In the genomic region with DNA sequence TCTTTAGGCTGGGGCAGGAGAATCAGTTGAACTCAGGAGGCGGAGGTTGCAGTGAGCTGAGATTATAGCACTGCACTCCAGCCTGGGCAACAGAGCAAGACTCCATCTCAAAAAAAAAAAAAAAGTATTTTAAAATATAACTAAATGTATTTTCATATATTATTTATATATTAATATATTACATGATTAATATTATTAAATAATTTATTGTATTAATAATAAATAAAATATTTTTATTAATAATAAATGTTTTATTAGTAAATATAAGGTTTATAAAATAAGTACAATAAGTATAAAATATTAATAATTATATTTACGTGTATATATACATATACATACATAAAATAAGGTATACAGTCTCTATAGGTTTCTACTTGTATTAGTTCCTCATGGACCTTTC, we compare ENCODE assay signal across 21 cellular contexts. TPM values are rescaled to one million over a fixed set of nuclear protein-coding genes. Genes with fewer than 3 reads are reported as not detected.
DNase-seq lines count a peak whose midpoint lies in the region; ATAC-seq, FAIRE-seq and TF ChIP-seq lines count a peak whose summit lies in the region.
"Had no signal": no experiment of that assay in that cellular context is flagged by ENCODE, and none has a peak within 500 bp of the region (broad histone marks: within the 10 kb centered on the region; RNA-seq: fewer than 3 reads in every experiment).

No MANE protein-coding gene starts in this region.

- POLR2A ChIA-PET in WTC11 (lab: Charles Lee) = interaction anchor here (0.6 kb wide), 1 partner anchor 71 kb away, joined by 4 read pairs; no protein-coding TSS in a partner anchor

- H3K4me1 ChIP-seq in small intestine (ENCODE audit: control insufficient read depth in 2 of 2, insufficient read depth in 1 of 2, low read depth in 1 of 2, low read length in 1 of 2) = no peaks in the 10 kb centered on the region

- H3K36me3 Mint-ChIP-seq in WTC11 = peaks cover 9% of the 10 kb centered on the region
- H3K36me3 Mint-ChIP-seq: CD8-positive, alpha-beta T cell had no signal

- ATAC-seq in WTC11 (no peak), GM21723 (IDR thresholded peaks at IDR 0.05; ENCODE audit: unreplicated experiment) (no peak), HG02642 (IDR thresholded peaks at IDR 0.05; ENCODE audit: poor library complexity, unreplicated experiment) (no peak)
- ATAC-seq: CD8-positive, alpha-beta T cell had no signal

- H3K9me3 ChIP-seq in small intestine (ENCODE audit: control insufficient read depth, low read depth) = no peaks in the 10 kb centered on the region
- H3K9me3 ChIP-seq: HAP-1 had no signal

- H3K36me3 ChIP-seq in small intestine (ENCODE audit: control insufficient read depth in 2 of 2, insufficient read depth in 2 of 2, low read length in 2 of 2) = no peaks in the 10 kb centered on the region
- H3K36me3 ChIP-seq: BLaER1 treated with 17β-estradiol and CSF1 and Interleukin-3, amounts not matched to agents 10 nM and 100 nM; HAP-1 had no signal

- 92 to 96% (median 96%) methylated on average over 2 of the region's 2 CpGs for whole genome bisulfite sequencing in small intestine, 3 donors

- FAIRE-seq in A204.1 (lab: Jason Lieb, UNC) (peak; percentile 98), endometrium (lab: Jason Lieb, UNC) (peak; percentile 80), small intestine (lab: Jason Lieb, UNC) (peak; percentile 95)
- FAIRE-seq: GM12891, GM19239, HTR-8/SVneo had no signal

- no peak overlapping the region for H3K4me3 Mint-ChIP-seq in WTC11
- H3K4me3 Mint-ChIP-seq: B cell; CD8-positive, alpha-beta T cell had no signal

- H3K27me3 ChIP-seq in small intestine (ENCODE audit: control insufficient read depth in 2 of 2, insufficient read depth in 2 of 2, low read length in 2 of 2) = no peaks in the 10 kb centered on the region
- H3K27me3 ChIP-seq: BLaER1 treated with 17β-estradiol and CSF1 and Interleukin-3, amounts not matched to agents 10 nM and 100 nM had no signal

- peaks cover 40% of the 10 kb centered on the region for H3K4me1 Mint-ChIP-seq in WTC11
- H3K4me1 Mint-ChIP-seq: B cell had no signal

- no peak overlapping the region for H3K27ac ChIP-seq in small intestine (ENCODE audit: low read depth in 1 of 2, low read length in 1 of 2)
- H3K27ac ChIP-seq: 22Rv1; BLaER1 treated with 17β-estradiol and CSF1 and Interleukin-3, amounts not matched to agents 10 nM and 100 nM; GM23248 had no signal

- no peak overlapping the region for H3K4me3 ChIP-seq in small intestine (ENCODE audit: low read depth in 1 of 2, low read length in 2 of 2)
- H3K4me3 ChIP-seq: BLaER1 treated with 17β-estradiol and CSF1 and Interleukin-3, amounts not matched to agents 10 nM and 100 nM; GM23248; HAP-1 had no signal

- H3K27me3 Mint-ChIP-seq in WTC11 (ENCODE audit: low read depth) = no peaks in the 10 kb centered on the region

- no peak overlapping the region for H3K27ac Mint-ChIP-seq in WTC11
- H3K27ac Mint-ChIP-seq: B cell; CD8-positive, alpha-beta T cell had no signal

- CTCF ChIA-PET in WTC11 (lab: Charles Lee) = interaction anchor here (1.4 kb wide), 1 partner anchor 60 kb away, joined by 3 read pairs; no protein-coding TSS in a partner anchor

- DNase-seq in WTC11 (ENCODE audit: low spot score) = no peak
- DNase-seq in small intestine = no peak
- DNase-seq in DMS53 (lab: John Stamatoyannopoulos, UW) = no peak
- DNase-seq: Calu3; CD8-positive, alpha-beta T cell; DND-41; EL; GM23248; IMR-90; KBM-7 had no signal

- no peak for TF ChIP-seq CTCF in WTC11 (IDR thresholded peaks at IDR 0.05)

- peaks cover 25% of the 10 kb centered on the region for H3K9me3 Mint-ChIP-seq in WTC11
- H3K9me3 Mint-ChIP-seq: CD8-positive, alpha-beta T cell had no signal

TF ChIP-seq in WTC11, 78 proteins besides CTCF, POLR2A, EP300 and RAD21:
- TF ChIP-seq HMGA2 (CRISPR knock-in tag; IDR thresholded peaks at IDR 0.05) = peak; percentile 99; the same call in 1 of the 2 replicates
- no peak for TF ChIP-seq TEAD4 (CRISPR knock-in tag; IDR thresholded peaks at IDR 0.05)
- no peak for TF ChIP-seq CREB1 (CRISPR knock-in tag; IDR thresholded peaks at IDR 0.05)
- TF ChIP-seq ZNF121 (CRISPR knock-in tag; IDR thresholded peaks at IDR 0.05) = 0 out of 2 replicates have a peak, but pooled peaks have one; percentile 12
- TF ChIP-seq, protein P1, sequence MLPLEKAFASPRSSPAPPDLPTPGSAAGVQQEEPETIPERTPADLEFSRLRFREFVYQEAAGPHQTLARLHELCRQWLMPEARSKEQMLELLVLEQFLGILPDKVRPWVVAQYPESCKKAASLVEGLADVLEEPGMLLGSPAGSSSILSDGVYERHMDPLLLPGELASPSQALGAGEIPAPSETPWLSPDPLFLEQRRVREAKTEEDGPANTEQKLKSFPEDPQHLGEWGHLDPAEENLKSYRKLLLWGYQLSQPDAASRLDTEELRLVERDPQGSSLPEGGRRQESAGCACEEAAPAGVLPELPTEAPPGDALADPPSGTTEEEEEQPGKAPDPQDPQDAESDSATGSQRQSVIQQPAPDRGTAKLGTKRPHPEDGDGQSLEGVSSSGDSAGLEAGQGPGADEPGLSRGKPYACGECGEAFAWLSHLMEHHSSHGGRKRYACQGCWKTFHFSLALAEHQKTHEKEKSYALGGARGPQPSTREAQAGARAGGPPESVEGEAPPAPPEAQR (CRISPR knock-in tag; IDR thresholded peaks at IDR 0.05) = no peak
- TF ChIP-seq SOX15 (CRISPR knock-in tag; IDR thresholded peaks at IDR 0.05) = no peak
- TF ChIP-seq ZNF138 (CRISPR knock-in tag; conservative IDR thresholded peaks at IDR 0.05) = no peak

RNA-seq across cellular contexts. Expression of a gene that starts 20.4 kb away (rescaled TPM):
- total RNA-seq in WTC11 (2021) = 326 to 345 TPM (median 332 TPM) in 3 replicates
- 100 to 1,000 TPM in 1 of 3 donors, 10 to 100 TPM in 2; 69.1 to 103 (median 86.2) TPM for polyA plus RNA-seq in small intestine

RNA-seq across cellular contexts. Expression of a gene that starts 56.8 kb away (rescaled TPM):
- total RNA-seq in WTC11 (2021) = 38.8 to 45.7 TPM (median 42.1 TPM) in 3 replicates
- polyA plus RNA-seq in small intestine = 1 to 10 TPM in 1 of 3 donors, under 1 TPM in 1, not detected in 1; 0.89 to 9.0 TPM

RNA-seq across cellular contexts. Expression of a gene that starts 56.9 kb away (rescaled TPM):
- 29.4 to 32.3 TPM (median 32.1 TPM) in 3 replicates for total RNA-seq in WTC11 (2021)
- polyA plus RNA-seq in small intestine = 10 to 100 TPM; 22.2 to 27.7 (median 25.3) TPM

RNA-seq across cellular contexts. Expression of a gene that starts 58.1 kb away (rescaled TPM):
- total RNA-seq in WTC11 (2021) = 27.5 to 31.2 TPM (median 28.9 TPM) in 3 replicates
- polyA plus RNA-seq in small intestine = 1 to 10 TPM; 1.1 to 3.6 (median 2.2) TPM
